In genomic region chr5:89255845-89256463, GRCh38 we compare ENCODE assay signal across 11 cellular contexts.
DNase-seq lines count a peak whose midpoint lies in the region; ATAC-seq and TF ChIP-seq lines count a peak whose summit lies in the region.
"Had no signal": no experiment of that assay in that cellular context is flagged by ENCODE, and none has a peak within 500 bp of the region (broad histone marks: within the 10 kb centered on the region; RNA-seq: fewer than 3 reads in every experiment).

No MANE protein-coding gene starts in this region.

- TF ChIP-seq CTCF in RWPE1 (conservative IDR thresholded peaks at IDR 0.05; ENCODE audit: low read depth) (no peak), fibroblast of lung (conservative IDR thresholded peaks at IDR 0.05 in 1 of 2, IDR thresholded peaks at IDR 0.05 in 1 of 2; ENCODE audit: low read depth in 1 of 2, low read length in 2 of 2) (no peak), gastrocnemius medialis (IDR thresholded peaks at IDR 0.05 in 4 of 5, conservative IDR thresholded peaks at IDR 0.05 in 1 of 5) (no peak)

- no peak for ATAC-seq in left colon
- ATAC-seq in gastrocnemius medialis: no peak

- H3K36me3 ChIP-seq in GM23248 (ENCODE audit: low read depth) (no peaks in the 10 kb centered on the region), fibroblast of lung (ENCODE audit: control insufficient read depth, insufficient read depth, low read length) (no peaks in the 10 kb centered on the region), gastrocnemius medialis (no peaks in the 10 kb centered on the region)

- H3K27me3 ChIP-seq in GM23248 (replicated peaks; ENCODE audit: insufficient read depth) (no peaks in the 10 kb centered on the region), fibroblast of lung (ENCODE audit: control insufficient read depth, insufficient read depth, low read length) (no peaks in the 10 kb centered on the region), gastrocnemius medialis (no peaks in the 10 kb centered on the region)

- H3K27ac Mint-ChIP-seq in activated naive CD4-positive, alpha-beta T cell treated with anti-CD3 and anti-CD28 coated beads, Interleukin-2, amount 10 ng/mL, durations not matched to agents 7 days and 5 days: no peak overlapping the region
- H3K27ac Mint-ChIP-seq: CD4-positive, CD25-positive, alpha-beta regulatory T cell had no signal

- no peak overlapping the region for H3K27ac ChIP-seq in GM23248
- H3K27ac ChIP-seq in RWPE1: no peak overlapping the region
- H3K27ac ChIP-seq in fibroblast of lung (ENCODE audit: insufficient read depth, low read length): no peak overlapping the region
- no peak overlapping the region for H3K27ac ChIP-seq in gastrocnemius medialis

- H3K4me1 ChIP-seq in GM23248 (ENCODE audit: insufficient read depth) (0 out of 2 replicates have a peak, but pooled peaks cover 7% of the 10 kb centered on the region), fibroblast of lung (ENCODE audit: control insufficient read depth, extremely low read depth, insufficient read depth, low read length) (no peaks in the 10 kb centered on the region), gastrocnemius medialis (no peaks in the 10 kb centered on the region)

- H3K4me2 ChIP-seq in GM23248 (ENCODE audit: unreplicated experiment) (no peak overlapping the region), fibroblast of lung (ENCODE audit: extremely low read depth, insufficient read depth, low read length) (no peak overlapping the region)

- H2AFZ ChIP-seq in GM23248 (no peak overlapping the region), fibroblast of lung (ENCODE audit: low read length) (no peak overlapping the region)

- CTCF ChIA-PET in RWPE1 (lab: Yijun Ruan, JAX): no interaction called here
- CTCF ChIA-PET in activated naive CD4-positive, alpha-beta T cell treated with anti-CD3 and anti-CD28 coated beads, Interleukin-2, amount 10 ng/mL, durations not matched to agents 7 days and 5 days (lab: Charles Lee): no interaction called here

- DNase-seq in A172 (ENCODE audit: low spot score) (peak; percentile 66), GM23248 (peak; percentile 72), RWPE1 (ENCODE audit: low spot score) (peak; percentile 30), fibroblast of lung (ENCODE audit: low read depth in 2 of 2) (peak; percentile 67 to 81), left colon (no peak), hypothalamus (lab: John Stamatoyannopoulos, UW) (no peak), gastrocnemius medialis (no peak)
- DNase-seq in activated naive CD4-positive, alpha-beta T cell treated with anti-CD3 and anti-CD28 coated beads, Interleukin-2, amount 10 ng/mL, durations not matched to agents 7 days and 5 days: no peak
- DNase-seq: caudate nucleus, kidney glomerular epithelial cell had no signal

- H3K4me3 ChIP-seq in GM23248 (no peak overlapping the region), fibroblast of lung (replicated peaks in 1 of 4; ENCODE audit: control extremely low read depth in 1 of 4, insufficient read depth in 1 of 4, low read depth in 3 of 4, low read length in 4 of 4) (no peak overlapping the region), gastrocnemius medialis (no peak overlapping the region)

- H3K9ac ChIP-seq in GM23248: no peak overlapping the region
- H3K9ac ChIP-seq in fibroblast of lung (ENCODE audit: insufficient read depth, low read length): no peak overlapping the region

- intact Hi-C loops in left colon (cut with DNase I, micrococcal nuclease) (no loop called here), gastrocnemius medialis (cut with DNase I; ENCODE audit: low total_unique reads) (no loop called here)

- H3F3A ChIP-seq in GM23248 (ENCODE audit: insufficient read depth): no peaks in the 10 kb centered on the region

- H3K9me3 ChIP-seq in GM23248 (ENCODE audit: low read depth) (no peaks in the 10 kb centered on the region), fibroblast of lung (ENCODE audit: control insufficient read depth, insufficient read depth, low read depth, low read length) (no peaks in the 10 kb centered on the region), gastrocnemius medialis (no peaks in the 10 kb centered on the region)

- H3K79me2 ChIP-seq in GM23248 (ENCODE audit: insufficient read depth) (no peaks in the 10 kb centered on the region), fibroblast of lung (ENCODE audit: control insufficient read depth, insufficient read depth, low read length) (no peaks in the 10 kb centered on the region)

- no peaks in the 10 kb centered on the region for H3K4me1 Mint-ChIP-seq in activated naive CD4-positive, alpha-beta T cell treated with anti-CD3 and anti-CD28 coated beads, Interleukin-2, amount 10 ng/mL, durations not matched to agents 7 days and 5 days
- H3K4me1 Mint-ChIP-seq: CD4-positive, CD25-positive, alpha-beta regulatory T cell had no signal

- no peak for TF ChIP-seq POLR2A in gastrocnemius medialis (IDR thresholded peaks at IDR 0.05)

- H3K9me3 Mint-ChIP-seq in activated naive CD4-positive, alpha-beta T cell treated with anti-CD3 and anti-CD28 coated beads, Interleukin-2, amount 10 ng/mL, durations not matched to agents 7 days and 5 days: peaks cover 2% of the 10 kb centered on the region

- no peaks in the 10 kb centered on the region for H3K27me3 Mint-ChIP-seq in activated naive CD4-positive, alpha-beta T cell treated with anti-CD3 and anti-CD28 coated beads, Interleukin-2, amount 10 ng/mL, durations not matched to agents 7 days and 5 days
- H3K27me3 Mint-ChIP-seq: CD4-positive, CD25-positive, alpha-beta regulatory T cell had no signal

- POLR2A ChIA-PET in RWPE1 (lab: Yijun Ruan, JAX; ENCODE audit: low non-redundant PET): no interaction called here

- H4K20me1 ChIP-seq in GM23248 (ENCODE audit: insufficient read depth): no peaks in the 10 kb centered on the region
- no peaks in the 10 kb centered on the region for H4K20me1 ChIP-seq in fibroblast of lung (ENCODE audit: control insufficient read depth, extremely low read depth, insufficient read depth, low read length)

- no peaks in the 10 kb centered on the region for H3K36me3 Mint-ChIP-seq in activated naive CD4-positive, alpha-beta T cell treated with anti-CD3 and anti-CD28 coated beads, Interleukin-2, amount 10 ng/mL, durations not matched to agents 7 days and 5 days
- H3K36me3 Mint-ChIP-seq: CD4-positive, CD25-positive, alpha-beta regulatory T cell had no signal

- no peak overlapping the region for H3K4me3 Mint-ChIP-seq in activated naive CD4-positive, alpha-beta T cell treated with anti-CD3 and anti-CD28 coated beads, Interleukin-2, amount 10 ng/mL, durations not matched to agents 7 days and 5 days
- H3K4me3 Mint-ChIP-seq: CD4-positive, CD25-positive, alpha-beta regulatory T cell had no signal

- 95 to 99% methylated on average over 5 of the region's 5 CpGs for WGBS in GM23248 (ENCODE audit: low coverage in 1 of 2, low lambda C conversion rate in 2 of 2, missing lambda C conversion rate in 2 of 2), 2 experiments

- in situ Hi-C loops in GM23248 (cut with MboI) (no loop called here), gastrocnemius medialis (cut with MboI; ENCODE audit: low sequenced_read_pairs in 4 of 4) (no loop called here)

- no peaks in the 10 kb centered on the region for H3K9me2 ChIP-seq in GM23248 (ENCODE audit: insufficient read depth)

Comparison
In these comparisons a context has a peak if more than half of its experiments do, and no peak if none do; other contexts are left out.
1. DNase-seq: peak in A172 (single experiment), GM23248 (single experiment), RWPE1 (single experiment) and fibroblast of lung (2 of 2); none in left colon (0 of 2), hypothalamus (0 of 51), gastrocnemius medialis (0 of 2) and activated naive CD4-positive, alpha-beta T cell treated with anti-CD3 and anti-CD28 coated beads, Interleukin-2, amount 10 ng/mL, durations not matched to agents 7 days and 5 days (single experiment).